1 cellular context compared by ENCODE assay signal in the genomic region with DNA sequence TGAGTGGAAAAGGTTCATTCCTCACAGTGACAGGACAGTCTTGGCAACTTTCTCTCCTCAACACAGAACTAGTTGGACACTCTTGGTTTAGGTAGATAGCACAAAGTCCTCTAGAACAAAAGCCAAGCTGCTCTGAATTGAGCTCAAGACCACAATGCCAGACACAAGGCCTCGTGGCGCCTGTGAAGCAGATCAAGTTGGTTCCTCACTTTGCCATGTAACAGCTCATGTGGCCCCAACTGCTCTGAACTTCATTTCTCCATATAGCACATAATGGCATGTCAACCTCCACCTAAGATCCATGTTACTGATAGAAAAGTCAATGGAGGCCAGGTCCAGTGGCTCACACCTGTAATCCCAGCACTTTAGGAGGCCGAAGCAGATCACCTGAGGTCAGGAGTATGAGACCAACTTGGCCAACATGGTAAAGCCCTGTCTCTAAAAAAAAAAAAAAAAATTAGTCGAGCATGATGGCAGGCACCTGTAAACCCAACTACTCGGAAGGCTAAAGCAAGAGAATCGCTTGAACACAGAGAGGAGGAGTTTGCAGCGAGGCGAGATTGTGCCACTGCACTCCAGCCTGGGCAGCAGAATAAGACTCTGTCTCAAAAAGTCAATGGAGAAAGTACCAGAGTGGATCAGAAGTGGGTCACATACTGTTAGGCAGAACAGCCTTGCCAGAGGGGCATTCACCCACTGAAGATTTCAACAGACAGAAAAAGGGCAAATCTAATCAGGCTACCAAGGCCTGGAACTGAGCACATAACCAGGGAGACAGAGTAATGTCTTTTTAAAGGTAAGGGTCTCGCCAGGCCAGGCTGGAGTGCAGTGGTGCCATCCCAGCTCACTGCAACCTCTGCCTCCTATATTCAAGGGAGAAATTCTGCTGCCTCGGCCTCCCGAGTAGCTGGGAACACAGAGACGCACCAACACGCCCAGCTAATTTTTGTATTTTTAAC.
TF ChIP-seq lines count a peak whose summit lies in the region.

No MANE protein-coding gene starts in this region.

TF ChIP-seq in GM12891, 5 proteins besides CTCF, POLR2A, EP300 and RAD21:
- TF ChIP-seq SPI1 (IDR thresholded peaks at IDR 0.05; ENCODE audit: low read depth, low read length) (no peak), POLR2AphosphoS5 (IDR thresholded peaks at IDR 0.05; ENCODE audit: low read depth, low read length) (0 out of 2 replicates have a peak, but pooled peaks have one; percentile 32), POU2F2 (IDR thresholded peaks at IDR 0.05; ENCODE audit: low read depth, low read length) (peak; percentile 29; the same call in 1 of the 2 replicates), TAF1 (IDR thresholded peaks at IDR 0.05; ENCODE audit: low read depth, low read length) (0 out of 2 replicates have a peak, but pooled peaks have one; percentile 23), PAX5 (IDR thresholded peaks at IDR 0.05; ENCODE audit: insufficient read depth, low read length, severe bottlenecking) (no peak)
